In the genomic region with DNA sequence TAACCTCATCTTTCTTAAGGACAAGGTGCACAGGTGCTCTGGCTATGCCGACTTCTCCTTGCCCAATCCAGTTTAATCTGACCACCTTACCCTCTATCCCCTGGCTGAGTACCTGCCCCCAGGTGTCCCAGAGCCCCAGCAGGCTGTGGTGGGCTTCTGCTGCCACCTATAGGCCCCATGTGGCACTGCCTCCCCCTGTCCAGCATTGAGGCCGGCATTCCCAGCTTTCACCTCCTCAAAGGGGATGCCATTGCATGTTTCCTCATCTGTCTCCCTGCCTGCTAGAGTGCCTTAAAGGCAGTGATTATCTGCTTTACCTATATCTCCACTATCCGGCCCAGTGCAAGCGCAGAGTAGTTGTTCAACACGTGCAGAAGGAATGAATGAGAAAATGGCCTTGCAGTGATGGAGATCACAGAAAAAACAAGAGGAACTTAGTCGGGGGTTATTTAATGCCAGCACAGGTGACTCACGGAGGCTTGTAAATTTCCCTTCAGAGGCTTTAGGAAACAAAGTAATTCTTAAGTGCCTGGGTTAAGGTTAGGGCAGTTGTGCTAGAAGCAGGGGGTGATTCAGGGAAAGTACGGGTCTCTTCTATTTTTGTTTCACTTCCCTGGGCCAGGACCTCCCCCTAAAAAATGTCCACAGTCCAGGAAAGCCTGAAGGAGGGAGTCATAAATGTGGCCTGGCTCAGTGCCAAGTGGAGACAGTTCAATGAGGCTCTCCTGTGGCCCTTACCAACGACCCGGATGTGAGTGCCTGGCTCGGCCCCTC, we compare ENCODE assay signal across 8 cellular contexts.
DNase-seq lines count a peak whose midpoint lies in the region; ATAC-seq, FAIRE-seq and TF ChIP-seq lines count a peak whose summit lies in the region.

No MANE protein-coding gene starts in this region.

- POLR2A ChIA-PET in SK-N-SH (lab: Yijun Ruan, JAX): no interaction called here

- H3K18ac ChIP-seq in mesendoderm (ENCODE audit: low read length): no peak overlapping the region

- H3K9ac ChIP-seq in SK-N-SH (peak overlapping the region; percentile 53), mesendoderm (ENCODE audit: low read length) (no peak overlapping the region)

- H3K4ac ChIP-seq in mesendoderm (ENCODE audit: low read depth, low read length): no peak overlapping the region

- peaks cover 14% of the 10 kb centered on the region for H3F3A ChIP-seq in SK-N-SH (replicated peaks; ENCODE audit: insufficient read depth)

- H3K9me3 ChIP-seq in SK-N-SH (no peaks in the 10 kb centered on the region), vagina (no peaks in the 10 kb centered on the region)

- WGBS in SK-N-SH (ENCODE audit: low lambda C conversion rate): 34% methylated on average over 11 of the region's 11 CpGs
- WGBS in mesendoderm (ENCODE audit: extremely low coverage, insufficient coverage, low lambda C conversion rate): no CpG with 5 or more reads among the region's 11 CpGs

- TF ChIP-seq RAD21 in SK-N-SH (IDR thresholded peaks at IDR 0.05; ENCODE audit: low read length): peak; percentile 95

- CTCF ChIA-PET in SK-N-SH (lab: Yijun Ruan, JAX): interaction anchor here (0.5 to 10.5 kb wide), 81 partner anchors 10 to 483 kb away, joined by 3 to 280 read pairs (median 5); partner anchors contain the start of genes NGF and TSPAN2

- DNase-seq in AG10803 (ENCODE audit: low read depth) (peak; percentile 41), GM12892 (ENCODE audit: insufficient read length) (peak; percentile 28), KBM-7 (peak; percentile 29), SK-N-SH (peak; percentile 77), dorsolateral prefrontal cortex (peak in 4 of 10 donors; percentile 20 to 50 (median 43)), mesendoderm (peak; percentile 75), vagina (ENCODE audit: extremely low spot score in 2 of 2) (peak; percentile 58 to 81)

- peak; percentile 57 for FAIRE-seq in GM12892 (lab: Jason Lieb, UNC)

- no peak overlapping the region for H2AK5ac ChIP-seq in mesendoderm (ENCODE audit: low read length)

- H3K27me3 ChIP-seq in SK-N-SH (ENCODE audit: insufficient read depth) (no peaks in the 10 kb centered on the region), dorsolateral prefrontal cortex (peaks cover 0 to 6% (median 0%) of the 10 kb centered on the region in 45 donors), mesendoderm (ENCODE audit: insufficient read depth, low read length, poor library complexity) (no peaks in the 10 kb centered on the region), vagina (no peaks in the 10 kb centered on the region)

- TF ChIP-seq CTCF in AG10803 (conservative IDR thresholded peaks at IDR 0.05; ENCODE audit: low read length) (peak; percentile 96), SK-N-SH (IDR thresholded peaks at IDR 0.05) (peak; percentile 97), dorsolateral prefrontal cortex (IDR thresholded peaks at IDR 0.05 in 54 of 56, conservative IDR thresholded peaks at IDR 0.05 in 2 of 56; ENCODE audit: low read depth in 1 of 56, partially characterized antibody in 56 of 56) (peak in 55 of 56 donors; percentile 17 to 81 (median 70)), vagina (IDR thresholded peaks at IDR 0.05) (peak; percentile 40 to 76 (median 65))

- intact Hi-C loops in dorsolateral prefrontal cortex (cut with DNase I): loop anchor here (2.0 to 10.0 kb wide), 2 partner anchors 331 to 335 kb away; no protein-coding TSS in a partner anchor
- intact Hi-C loops in vagina (cut with DNase I): loop anchor here (5.0 kb wide), 1 partner anchor 333 kb away; no protein-coding TSS in a partner anchor

- no peak overlapping the region for H3K56ac ChIP-seq in mesendoderm (ENCODE audit: low read length)

- TF ChIP-seq POLR2A in GM12892 (IDR thresholded peaks at IDR 0.05; ENCODE audit: low read depth, low read length): no peak
- no peak for TF ChIP-seq POLR2A in vagina (IDR thresholded peaks at IDR 0.05)

- H3K79me2 ChIP-seq in SK-N-SH (ENCODE audit: insufficient read depth) (no peaks in the 10 kb centered on the region), mesendoderm (ENCODE audit: control insufficient read depth, insufficient read depth, low read length) (no peaks in the 10 kb centered on the region)

- no peak overlapping the region for H2BK5ac ChIP-seq in mesendoderm (ENCODE audit: low read length)

- peak overlapping the region; percentile 62; the same call in 1 of the 2 replicates for H3K4me2 ChIP-seq in SK-N-SH
- H3K4me2 ChIP-seq in mesendoderm (ENCODE audit: low read length): no peak overlapping the region

- TF ChIP-seq EP300 in SK-N-SH (IDR thresholded peaks at IDR 0.05; ENCODE audit: borderline replicate concordance in 1 of 2, low read depth in 1 of 2, low read length in 1 of 2): no peak

- H2BK15ac ChIP-seq in mesendoderm (replicated peaks; ENCODE audit: low read depth): no peak overlapping the region

- no peak overlapping the region for H3K23ac ChIP-seq in mesendoderm (ENCODE audit: low read length)

- H3K4me3 ChIP-seq in AG10803 (ENCODE audit: low read length) (no peak overlapping the region), SK-N-SH (ENCODE audit: low read depth in 2 of 2, low read length in 1 of 2) (peak overlapping the region in 1 of 2 experiments; percentile 50; a peak in 1 of 4 replicates), dorsolateral prefrontal cortex (no peak overlapping the region), mesendoderm (ENCODE audit: low read length) (no peak overlapping the region), vagina (no peak overlapping the region)

- H3K79me1 ChIP-seq in mesendoderm (ENCODE audit: low read length): no peaks in the 10 kb centered on the region

- no peak overlapping the region for H4K8ac ChIP-seq in mesendoderm (ENCODE audit: low read depth, low read length)

- H4K5ac ChIP-seq in mesendoderm (ENCODE audit: low read length): no peak overlapping the region

- H3K27ac ChIP-seq in SK-N-SH (ENCODE audit: low read depth in 2 of 2, low read length in 1 of 2) (peak overlapping the region in 1 of 2 experiments; percentile 64; a peak in 3 of 4 replicates), dorsolateral prefrontal cortex (no peak overlapping the region), mesendoderm (ENCODE audit: low read depth, low read length) (no peak overlapping the region), vagina (no peak overlapping the region)

- no peaks in the 10 kb centered on the region for H4K20me1 ChIP-seq in SK-N-SH (ENCODE audit: insufficient read depth)

- H2AFZ ChIP-seq in SK-N-SH (ENCODE audit: low read depth): peak overlapping the region; percentile 69

- H3K36me3 ChIP-seq in SK-N-SH (replicated peaks in 1 of 2; ENCODE audit: control insufficient read depth in 1 of 2, insufficient read depth in 2 of 2, low read length in 1 of 2) (no peaks in the 10 kb centered on the region), mesendoderm (ENCODE audit: control insufficient read depth, insufficient read depth, low read length) (no peaks in the 10 kb centered on the region), vagina (no peaks in the 10 kb centered on the region)

- no peaks in the 10 kb centered on the region for H3K9me2 ChIP-seq in SK-N-SH

- ATAC-seq in HG02970 (IDR thresholded peaks at IDR 0.05; ENCODE audit: low FRiP score, unreplicated experiment): no peak

- in situ Hi-C loops in KBM-7 (cut with MboI; ENCODE audit: low pct_unique_long_range_greater_than_20kb, low sequenced_read_pairs): no loop called here

- no peak overlapping the region for H2BK120ac ChIP-seq in mesendoderm (ENCODE audit: low read depth, low read length)

- H3K4me1 ChIP-seq in SK-N-SH (ENCODE audit: control insufficient read depth in 1 of 2, insufficient read depth in 2 of 2, low read depth in 1 of 2, low read length in 1 of 2) (peaks cover 8 to 9% of the 10 kb centered on the region in 2 experiments; a peak in 1 of 4 replicates), mesendoderm (ENCODE audit: control insufficient read depth, low read depth, low read length) (no peaks in the 10 kb centered on the region), vagina (no peaks in the 10 kb centered on the region)

TF ChIP-seq in SK-N-SH, 30 proteins besides CTCF, POLR2A, EP300 and RAD21 (continues in another document):
- no peak for TF ChIP-seq GATA2 (CRISPR knock-in tag; IDR thresholded peaks at IDR 0.05)
- peak; percentile 92 for TF ChIP-seq SMC3 (IDR thresholded peaks at IDR 0.05; ENCODE audit: low read depth, low read length)
- TF ChIP-seq FOXM1 (IDR thresholded peaks at IDR 0.05; ENCODE audit: low read depth): no peak
- TF ChIP-seq REST (IDR thresholded peaks at IDR 0.05; ENCODE audit: low read depth, low read length): peak; percentile 85
- TF ChIP-seq YY1 (IDR thresholded peaks at IDR 0.05; ENCODE audit: low read depth): no peak
- TF ChIP-seq USF1 (IDR thresholded peaks at IDR 0.05; ENCODE audit: borderline replicate concordance, low read depth): no peak
- TF ChIP-seq FOSL2 (IDR thresholded peaks at IDR 0.05; ENCODE audit: borderline replicate concordance, low read depth): 0 out of 2 replicates have a peak, but pooled peaks have one; percentile 12
